ENCODE assay signal across 7 cellular contexts in the genomic region with DNA sequence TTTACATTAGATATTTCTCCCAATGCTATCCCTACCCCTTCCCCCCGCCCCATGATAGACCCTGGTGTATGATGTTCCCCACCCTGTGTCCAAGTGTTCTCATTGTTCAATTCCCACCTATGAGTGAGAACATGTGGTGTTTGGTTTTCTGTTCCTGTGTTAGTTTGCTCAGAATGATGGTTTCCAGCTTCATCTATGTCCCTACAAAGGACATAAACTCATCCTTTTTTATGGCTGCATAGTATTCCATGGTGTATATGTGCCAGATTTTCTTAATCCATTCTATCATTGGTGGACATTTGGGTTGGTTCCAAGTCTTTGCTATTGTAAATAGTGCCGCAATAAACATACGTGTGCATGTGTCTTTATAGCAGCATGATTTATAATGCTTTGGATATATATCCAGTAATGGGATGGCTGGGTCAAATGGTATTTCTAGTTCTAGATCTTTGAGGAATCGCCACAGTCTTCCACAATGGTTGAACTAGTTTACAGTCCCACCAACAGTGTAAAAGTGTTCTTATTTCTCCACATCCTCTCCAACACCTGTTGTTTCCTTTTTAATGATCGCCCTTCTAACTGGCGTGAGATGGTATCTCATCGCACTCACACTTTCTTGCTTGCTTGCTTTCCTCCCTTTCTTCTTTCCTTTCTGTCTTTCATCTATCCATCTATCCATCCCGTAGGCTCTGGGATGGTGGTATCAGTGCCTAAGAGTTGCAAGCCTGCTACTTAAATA. TPM values are rescaled to one million over a fixed set of nuclear protein-coding genes. Genes with fewer than 3 reads are reported as not detected.
DNase-seq lines count a peak whose midpoint lies in the region; ATAC-seq and TF ChIP-seq lines count a peak whose summit lies in the region.
"Not testable (repeated sequence)": the region's sequence is repeated elsewhere in the genome, so short reads cannot be mapped to it uniquely, and the experiment has no call there.

No MANE protein-coding gene starts in this region.

- intact Hi-C loops in activated CD4-positive, alpha-beta T cell treated with anti-CD3 and anti-CD28 coated beads, Interleukin-2, amount 10 ng/mL, durations not matched to agents 24 days and 14 days (cut with micrococcal nuclease), result loop anchor here (2.0 kb wide), 1 partner anchor 51 kb away; no protein-coding TSS in a partner anchor

- peak overlapping the region; percentile 21 for H3K27ac ChIP-seq in subcutaneous abdominal adipose tissue (ENCODE audit: low read depth, low read length)

- peak overlapping the region; percentile 83 for H3K4me2 ChIP-seq in Loucy (ENCODE audit: low read depth, low read length, poor library complexity, severe bottlenecking)

- H3K4me1 ChIP-seq in Loucy (ENCODE audit: insufficient read depth, low read length, poor library complexity, severe bottlenecking), result peaks cover 77% of the 10 kb centered on the region
- peaks cover 0 to 67% (median 39%) of the 10 kb centered on the region in 5 donors for H3K4me1 ChIP-seq in subcutaneous abdominal adipose tissue (ENCODE audit: control insufficient read depth in 5 of 5, insufficient read depth in 5 of 5, low read length in 5 of 5)

- H3K4me1 Mint-ChIP-seq in activated CD4-positive, alpha-beta T cell treated with anti-CD3 and anti-CD28 coated beads, Interleukin-2, amount 10 ng/mL, durations not matched to agents 24 days and 14 days, result peaks cover 51% of the 10 kb centered on the region
- H3K4me1 Mint-ChIP-seq in activated T-cell treated with anti-CD3 and anti-CD28 coated beads, Interleukin-2, amount 50 U/mL, for 72 hours (ENCODE audit: low read depth), result peaks cover 24% of the 10 kb centered on the region
- H3K4me1 Mint-ChIP-seq in activated naive CD8-positive, alpha-beta T cell treated with anti-CD3 and anti-CD28 coated beads for 36 hours, result peaks cover 27% of the 10 kb centered on the region
- peaks cover 52 to 80% (median 66%) of the 10 kb centered on the region in 3 donors for H3K4me1 Mint-ChIP-seq in naive B cell

- peaks cover 20% of the 10 kb centered on the region for H3K36me3 Mint-ChIP-seq in activated CD4-positive, alpha-beta T cell treated with anti-CD3 and anti-CD28 coated beads, Interleukin-2, amount 10 ng/mL, durations not matched to agents 24 days and 14 days (ENCODE audit: low read depth)
- not testable (repeated sequence) for H3K36me3 Mint-ChIP-seq in activated T-cell treated with anti-CD3 and anti-CD28 coated beads, Interleukin-2, amount 50 U/mL, for 72 hours (ENCODE audit: insufficient read depth in 2 of 2); naive B cell
- H3K36me3 Mint-ChIP-seq in activated naive CD8-positive, alpha-beta T cell treated with anti-CD3 and anti-CD28 coated beads for 36 hours, result peaks cover 10% of the 10 kb centered on the region

- peak overlapping the region; percentile 86 for H3K4me3 ChIP-seq in Loucy (ENCODE audit: low read length, poor library complexity, severe bottlenecking)
- H3K4me3 ChIP-seq in subcutaneous abdominal adipose tissue (ENCODE audit: low read depth in 1 of 5, low read length in 5 of 5), result not testable (repeated sequence)

- ATAC-seq in GM19025 (IDR thresholded peaks at IDR 0.05; ENCODE audit: low read depth, unreplicated experiment), result peak; percentile 12
- not testable (repeated sequence) for ATAC-seq in activated T-cell treated with anti-CD3 and anti-CD28 coated beads, Interleukin-2, amount 50 U/mL, for 72 hours (replicated peaks in 1 of 2); naive B cell (ENCODE audit: low read depth in 2 of 2)

- H3K9me2 ChIP-seq in Loucy (replicated peaks; ENCODE audit: low read depth, low read length), result not testable (repeated sequence)

- not testable (repeated sequence) for H3K27me3 Mint-ChIP-seq in activated CD4-positive, alpha-beta T cell treated with anti-CD3 and anti-CD28 coated beads, Interleukin-2, amount 10 ng/mL, durations not matched to agents 24 days and 14 days; activated T-cell treated with anti-CD3 and anti-CD28 coated beads, Interleukin-2, amount 50 U/mL, for 72 hours (ENCODE audit: low read depth); activated naive CD8-positive, alpha-beta T cell treated with anti-CD3 and anti-CD28 coated beads for 36 hours; naive B cell

- not testable (repeated sequence) for TF ChIP-seq CTCF in Loucy (conservative IDR thresholded peaks at IDR 0.05; ENCODE audit: low read length)

- H3K79me2 ChIP-seq in Loucy (ENCODE audit: insufficient read depth, low read length), result peaks cover 100% of the 10 kb centered on the region

- peak overlapping the region; percentile 8 for H3K4me3 Mint-ChIP-seq in activated CD4-positive, alpha-beta T cell treated with anti-CD3 and anti-CD28 coated beads, Interleukin-2, amount 10 ng/mL, durations not matched to agents 24 days and 14 days
- peak overlapping the region; percentile 35 to 36 for H3K4me3 Mint-ChIP-seq in activated T-cell treated with anti-CD3 and anti-CD28 coated beads, Interleukin-2, amount 50 U/mL, for 72 hours
- H3K4me3 Mint-ChIP-seq in activated naive CD8-positive, alpha-beta T cell treated with anti-CD3 and anti-CD28 coated beads for 36 hours, result not testable (repeated sequence)
- peak overlapping the region in 4 of 8 donors; percentile 31 to 74 (median 47) for H3K4me3 Mint-ChIP-seq in naive B cell

- not testable (repeated sequence) for H2AFZ ChIP-seq in Loucy (ENCODE audit: low read length)

- H3K9ac ChIP-seq in Loucy (ENCODE audit: low read depth, low read length, poor library complexity, severe bottlenecking), result peak overlapping the region; percentile 8
- H3K9ac ChIP-seq in subcutaneous abdominal adipose tissue (ENCODE audit: low read length in 5 of 5), result not testable (repeated sequence)

- peak overlapping the region; percentile 45 for H3K27ac Mint-ChIP-seq in activated CD4-positive, alpha-beta T cell treated with anti-CD3 and anti-CD28 coated beads, Interleukin-2, amount 10 ng/mL, durations not matched to agents 24 days and 14 days
- not testable (repeated sequence) for H3K27ac Mint-ChIP-seq in activated T-cell treated with anti-CD3 and anti-CD28 coated beads, Interleukin-2, amount 50 U/mL, for 72 hours
- peak overlapping the region; percentile 30 for H3K27ac Mint-ChIP-seq in activated naive CD8-positive, alpha-beta T cell treated with anti-CD3 and anti-CD28 coated beads for 36 hours
- peak overlapping the region; percentile 10 to 93 (median 60) for H3K27ac Mint-ChIP-seq in naive B cell

- not testable (repeated sequence) for H3K36me3 ChIP-seq in Loucy (ENCODE audit: insufficient read depth, low read length); subcutaneous abdominal adipose tissue (ENCODE audit: control insufficient read depth in 5 of 5, insufficient read depth in 5 of 5, low read length in 5 of 5)

- H3K9me3 Mint-ChIP-seq in activated CD4-positive, alpha-beta T cell treated with anti-CD3 and anti-CD28 coated beads, Interleukin-2, amount 10 ng/mL, durations not matched to agents 24 days and 14 days; activated T-cell treated with anti-CD3 and anti-CD28 coated beads, Interleukin-2, amount 50 U/mL, for 72 hours; activated naive CD8-positive, alpha-beta T cell treated with anti-CD3 and anti-CD28 coated beads for 36 hours; naive B cell: not testable (repeated sequence)

- DNase-seq in activated CD4-positive, alpha-beta T cell treated with anti-CD3 and anti-CD28 coated beads, Interleukin-2, amount 10 ng/mL, durations not matched to agents 24 days and 14 days; activated T-cell treated with anti-CD3 and anti-CD28 coated beads, Interleukin-2, amount 50 U/mL, for 72 hours; activated naive CD8-positive, alpha-beta T cell treated with anti-CD3 and anti-CD28 coated beads for 36 hours; naive B cell: not testable (repeated sequence)

- not testable (repeated sequence) for H3F3A ChIP-seq in Loucy (ENCODE audit: low read depth)

- H3K9me3 ChIP-seq in Loucy (ENCODE audit: insufficient read depth, low read depth, low read length); subcutaneous abdominal adipose tissue (ENCODE audit: control insufficient read depth in 5 of 5, low read length in 5 of 5): not testable (repeated sequence)

- H4K20me1 ChIP-seq in Loucy (ENCODE audit: insufficient read depth, low read length, poor library complexity, severe bottlenecking), result peaks cover 92% of the 10 kb centered on the region

- H3K27me3 ChIP-seq in Loucy (ENCODE audit: insufficient read depth, low read length, poor library complexity, severe bottlenecking); subcutaneous abdominal adipose tissue (ENCODE audit: control insufficient read depth in 5 of 5, insufficient read depth in 4 of 5, low read length in 5 of 5): not testable (repeated sequence)

RNA-seq across cellular contexts. Expression of a gene that starts 7.7 kb away (rescaled TPM):
- 30.1 and 31.4 TPM in 2 replicates for total RNA-seq in activated CD4-positive, alpha-beta T cell treated with anti-CD3 and anti-CD28 coated beads, Interleukin-2, amount 10 ng/mL, durations not matched to agents 24 days and 14 days
- total RNA-seq in activated T-cell treated with anti-CD3 and anti-CD28 coated beads, Interleukin-2, amount 50 U/mL, for 72 hours, result 10 to 100 TPM; 25.9 to 31.9 TPM
- 10 to 100 TPM; 27.6 to 29.4 TPM for total RNA-seq in activated naive CD8-positive, alpha-beta T cell treated with anti-CD3 and anti-CD28 coated beads for 36 hours
- polyA plus RNA-seq in naive B cell (ENCODE audit: low read depth in 6 of 6), result 10 to 100 TPM in 5 of 6 donors, 1 to 10 TPM in 1; 5.9 to 18.8 (median 12.9) TPM
